ENCODE assay signal across 1 cellular context in genomic region chr12:132471011-132471857, GRCh38.
TF ChIP-seq lines count a peak whose summit lies in the region.

No MANE protein-coding gene starts in this region.

TF ChIP-seq in HepG2, 621 proteins besides CTCF, POLR2A, EP300 and RAD21 (continued from another document and continues in another):
- TF ChIP-seq ZNF687 (CRISPR knock-in tag; IDR thresholded peaks at IDR 0.05) (peak; percentile 83), NFKB2 (CRISPR knock-in tag; IDR thresholded peaks at IDR 0.05; ENCODE audit: borderline replicate concordance) (no peak), ZBTB40 (IDR thresholded peaks at IDR 0.05) (no peak), ZBTB40 (CRISPR knock-in tag; IDR thresholded peaks at IDR 0.05) (peak; percentile 59; the same call in 1 of the 2 replicates), HMGXB4 (CRISPR knock-in tag; IDR thresholded peaks at IDR 0.05; ENCODE audit: borderline replicate concordance in 1 of 2, low read depth in 1 of 2) (peak in 1 of 2 experiments; percentile 65; a peak in 1 of 4 replicates), MATR3 (CRISPR knock-in tag; IDR thresholded peaks at IDR 0.05) (no peak), ZNF543 (CRISPR knock-in tag; IDR thresholded peaks at IDR 0.05) (0 out of 2 replicates have a peak, but pooled peaks have one; percentile 48), SP5 (CRISPR knock-in tag; IDR thresholded peaks at IDR 0.05; ENCODE audit: borderline replicate concordance, low read depth) (peak; percentile 82; the same call in 1 of the 2 replicates), ZNF607 (CRISPR knock-in tag; IDR thresholded peaks at IDR 0.05; ENCODE audit: borderline replicate concordance) (peak; percentile 58; the same call in 1 of the 2 replicates), ZNF609 (CRISPR knock-in tag; IDR thresholded peaks at IDR 0.05; ENCODE audit: borderline replicate concordance) (peak; percentile 88; the same call in 1 of the 2 replicates), BCL3 (CRISPR knock-in tag; IDR thresholded peaks at IDR 0.05) (no peak), HNF1A (IDR thresholded peaks at IDR 0.05; ENCODE audit: low read depth) (no peak; the same call in 1 of the 2 replicates), HNF1A (CRISPR knock-in tag; IDR thresholded peaks at IDR 0.05; ENCODE audit: borderline replicate concordance) (peak; percentile 58; the same call in 1 of the 2 replicates), CCAR2 (optimal IDR thresholded peaks at IDR 0.05; ENCODE audit: low read depth, low read length) (no peak), THAP8 (CRISPR knock-in tag; IDR thresholded peaks at IDR 0.05; ENCODE audit: borderline replicate concordance) (no peak)
